In genomic region chr11:22774716-22775115, GRCh38 we compare ENCODE assay signal across 17 cellular contexts. TPM values are rescaled to one million over a fixed set of nuclear protein-coding genes. Genes with fewer than 3 reads are reported as not detected.
DNase-seq lines count a peak whose midpoint lies in the region; ATAC-seq and TF ChIP-seq lines count a peak whose summit lies in the region.
"Had no signal": no experiment of that assay in that cellular context is flagged by ENCODE, and none has a peak within 500 bp of the region (broad histone marks: within the 10 kb centered on the region; RNA-seq: fewer than 3 reads in every experiment).

No MANE protein-coding gene starts in this region.

- H3K4me3 ChIP-seq in smooth muscle cell (no peak overlapping the region), brain microvascular endothelial cell (ENCODE audit: low read depth, low read length) (no peak overlapping the region)
- H3K4me3 ChIP-seq: K562, lower lobe of right lung, neural progenitor cell had no signal

- no peak for DNase-seq in smooth muscle cell (lab: John Stamatoyannopoulos, UW; ENCODE audit: unreplicated experiment)
- DNase-seq in central memory CD4-positive, alpha-beta T cell: no peak
- no peak for DNase-seq in brain microvascular endothelial cell
- no peak for DNase-seq in NCI-H1694 treated with DMSO at 0.1 percent for 48 hours (lab: John Stamatoyannopoulos, UW)
- DNase-seq: activated CD8-positive, alpha-beta T cell treated with anti-CD3 and anti-CD28 coated beads, Interleukin-2, amount 10 ng/mL, durations not matched to agents 7 days and 5 days; activated naive CD4-positive, alpha-beta T cell; DMS79 treated with DMSO at 0.1 percent for 48 hours; lower lobe of right lung; NCI-H1436; NCI-H69; SHP77 had no signal

- H3K9ac ChIP-seq in smooth muscle cell (ENCODE audit: low read depth): no peak overlapping the region
- H3K9ac ChIP-seq: neural progenitor cell had no signal

- TF ChIP-seq CTCF in smooth muscle cell (IDR thresholded peaks at IDR 0.05; ENCODE audit: borderline replicate concordance, insufficient read depth, poor library complexity, severe bottlenecking): no peak
- no peak for TF ChIP-seq CTCF in brain microvascular endothelial cell (IDR thresholded peaks at IDR 0.05; ENCODE audit: low read depth, low read length, missing control alignments)

- no peaks in the 10 kb centered on the region for H4K20me1 ChIP-seq in smooth muscle cell (ENCODE audit: low read depth)

- in situ Hi-C loops in brain microvascular endothelial cell (cut with HindIII; ENCODE audit: low pct_ligation_motif_present, low sequenced_read_pairs): no loop called here

- no peak overlapping the region for H2AFZ ChIP-seq in smooth muscle cell (ENCODE audit: low read depth)
- H2AFZ ChIP-seq: neural progenitor cell had no signal

- 86% methylated on average over 2 of the region's 2 CpGs for WGBS in smooth muscle cell (ENCODE audit: low lambda C conversion rate)

- H3K27ac ChIP-seq in smooth muscle cell (ENCODE audit: low read depth) (no peak overlapping the region), brain microvascular endothelial cell (no peak overlapping the region)
- H3K27ac ChIP-seq: lower lobe of right lung, neural progenitor cell had no signal

- no peaks in the 10 kb centered on the region for H3K79me2 ChIP-seq in smooth muscle cell (ENCODE audit: low read depth)

- no peaks in the 10 kb centered on the region for H3K27me3 ChIP-seq in smooth muscle cell (ENCODE audit: low read depth)
- H3K27me3 ChIP-seq in brain microvascular endothelial cell (replicated peaks): no peaks in the 10 kb centered on the region
- H3K27me3 ChIP-seq: neural progenitor cell had no signal

- ATAC-seq in GM18511 (IDR thresholded peaks at IDR 0.05; ENCODE audit: unreplicated experiment): peak; percentile 66
- ATAC-seq in GM19468 (IDR thresholded peaks at IDR 0.05; ENCODE audit: extremely low read depth, unreplicated experiment): peak; percentile 64
- peak; percentile 52 for ATAC-seq in HG02763 (IDR thresholded peaks at IDR 0.05; ENCODE audit: unreplicated experiment)
- ATAC-seq in HG03521 (IDR thresholded peaks at IDR 0.05; ENCODE audit: unreplicated experiment): peak; percentile 63
- ATAC-seq: activated CD8-positive, alpha-beta T cell treated with anti-CD3 and anti-CD28 coated beads, Interleukin-2, amount 10 ng/mL, durations not matched to agents 7 days and 5 days; K562; lower lobe of right lung had no signal

- H3K36me3 ChIP-seq in smooth muscle cell (ENCODE audit: low read depth) (no peaks in the 10 kb centered on the region), brain microvascular endothelial cell (replicated peaks) (no peaks in the 10 kb centered on the region)
- H3K36me3 ChIP-seq: lower lobe of right lung, neural progenitor cell had no signal

- H3K9me3 ChIP-seq in smooth muscle cell (replicated peaks; ENCODE audit: low read depth): no peaks in the 10 kb centered on the region
- H3K9me3 ChIP-seq: lower lobe of right lung had no signal

- H3K4me2 ChIP-seq in smooth muscle cell: no peak overlapping the region
- H3K4me2 ChIP-seq: neural progenitor cell had no signal

- H3F3A ChIP-seq in smooth muscle cell (ENCODE audit: low read depth): no peaks in the 10 kb centered on the region

- no peaks in the 10 kb centered on the region for H3K4me1 ChIP-seq in smooth muscle cell (ENCODE audit: low read depth)
- H3K4me1 ChIP-seq: lower lobe of right lung, neural progenitor cell had no signal

RNA-seq across cellular contexts. Expression of gene SVIP, which starts 54.9 kb away (rescaled TPM):
- 1.3 and 3.7 TPM in 2 replicates for total RNA-seq in smooth muscle cell
- 1.1 and 3.4 TPM in 2 replicates for polyA plus RNA-seq in smooth muscle cell
